ENCODE assay signal across 5 cellular contexts in genomic region chr20:12593342-12593741, GRCh38.
"Had no signal": no experiment of that assay in that cellular context is flagged by ENCODE, and none has a peak within 500 bp of the region (broad histone marks: within the 10 kb centered on the region; RNA-seq: fewer than 3 reads in every experiment).

No MANE protein-coding gene starts in this region.

- H3K27ac Mint-ChIP-seq: GM23338, H9 had no signal

- H3K4me3 Mint-ChIP-seq: GM23338, H9 had no signal

- H3K9me3 Mint-ChIP-seq: GM23338, H9 had no signal

- ATAC-seq: GM23338, K562 had no signal

- H3K4me3 ChIP-seq: GM23338, K562 had no signal

- DNase-seq: H9, HCEC 1CT, IMR-90 had no signal
